In genomic region chr15:35545316-35545824, GRCh38 we compare ENCODE assay signal across 7 cellular contexts. TPM values are rescaled to one million over a fixed set of nuclear protein-coding genes. Genes with fewer than 3 reads are reported as not detected.
A peak's percentile ranks its signal among the peaks of the same experiment; 100 is the strongest.
DNase-seq lines count a peak whose midpoint lies in the region; ATAC-seq and TF ChIP-seq lines count a peak whose summit lies in the region.

No MANE protein-coding gene starts in this region.

- peak overlapping the region; percentile 96 to 99 (median 98) for H3K4me3 Mint-ChIP-seq in naive B cell

- H3K27ac ChIP-seq in KOPT-K1 (ENCODE audit: low read depth, low read length, poor library complexity, severe bottlenecking): peak overlapping the region; percentile 87
- H3K27ac ChIP-seq in esophagus muscularis mucosa (replicated peaks in 1 of 4): peak overlapping the region; percentile 93 to 98 (median 96)
- H3K27ac ChIP-seq in tibial artery: peak overlapping the region; percentile 95 to 98

- H3K36me3 ChIP-seq in KOPT-K1 (ENCODE audit: insufficient read depth, low read length) (no peaks in the 10 kb centered on the region), esophagus muscularis mucosa (peaks cover 0 to 4% (median 0%) of the 10 kb centered on the region in 4 donors), tibial artery (no peaks in the 10 kb centered on the region)

- H3K4me3 ChIP-seq in GM12864 (ENCODE audit: low read depth, low read length): peak overlapping the region; percentile 84
- peak overlapping the region; percentile 74 to 85 (median 80) for H3K4me3 ChIP-seq in esophagus muscularis mucosa
- peak overlapping the region; percentile 70 to 71 for H3K4me3 ChIP-seq in tibial artery

- no peak for TF ChIP-seq EP300 in esophagus muscularis mucosa (IDR thresholded peaks at IDR 0.05)

- no peaks in the 10 kb centered on the region for H3K27me3 ChIP-seq in esophagus muscularis mucosa
- H3K27me3 ChIP-seq in tibial artery: no peaks in the 10 kb centered on the region

- peak; percentile 5 for DNase-seq in GM12864 (ENCODE audit: low read depth)
- peak; percentile 45 for DNase-seq in activated CD4-positive, CD25-positive, alpha-beta regulatory T cell treated with anti-CD3 and anti-CD28 coated beads, Interleukin-2, amount 50 U/mL, for 72 hours
- no peak for DNase-seq in esophagus muscularis mucosa (ENCODE audit: extremely low spot score)
- no peak for DNase-seq in naive B cell
- DNase-seq in tibial artery: peak; percentile 63 to 69

- no peaks in the 10 kb centered on the region for H3K9me3 Mint-ChIP-seq in naive B cell

- H3K9me3 ChIP-seq in KOPT-K1 (ENCODE audit: insufficient read depth, low read length, poor library complexity, severe bottlenecking) (no peaks in the 10 kb centered on the region), esophagus muscularis mucosa (no peaks in the 10 kb centered on the region), tibial artery (no peaks in the 10 kb centered on the region)

- peaks cover 0 to 7% of the 10 kb centered on the region in 2 donors for H3K36me3 Mint-ChIP-seq in naive B cell

- H3K27me3 Mint-ChIP-seq in naive B cell: no peaks in the 10 kb centered on the region

- H3K4me1 ChIP-seq in esophagus muscularis mucosa (peaks cover 9 to 42% (median 39%) of the 10 kb centered on the region in 4 donors), tibial artery (peaks cover 0 to 36% (median 16%) of the 10 kb centered on the region in 4 donors)

- intact Hi-C loops in esophagus muscularis mucosa (cut with DNase I) (loop anchor here (10.0 kb wide), 1 partner anchor 149 kb away; no protein-coding TSS in a partner anchor), tibial artery (cut with DNase I; ENCODE audit: low total_unique reads) (loop anchor here (5.0 kb wide), 1 partner anchor 72 kb away; no protein-coding TSS in a partner anchor)

- 6% methylated on average over 15 of the region's 15 CpGs for WGBS in esophagus muscularis mucosa

- TF ChIP-seq CTCF in GM12864 (IDR thresholded peaks at IDR 0.05; ENCODE audit: low read depth, low read length, missing control alignments) (no peak), esophagus muscularis mucosa (IDR thresholded peaks at IDR 0.05) (no peak), tibial artery (IDR thresholded peaks at IDR 0.05) (peak in 1 of 2 experiments; percentile 21)

- peaks cover 16 to 31% (median 29%) of the 10 kb centered on the region in 3 donors for H3K4me1 Mint-ChIP-seq in naive B cell

- TF ChIP-seq POLR2A in esophagus muscularis mucosa (IDR thresholded peaks at IDR 0.05; ENCODE audit: low read depth): no peak

- peak; percentile 16 for ATAC-seq in GM21825 (IDR thresholded peaks at IDR 0.05; ENCODE audit: unreplicated experiment)
- ATAC-seq in naive B cell (ENCODE audit: low read depth in 2 of 2): peak; percentile 22 to 27

- peak overlapping the region; percentile 98 to 100 (median 99) for H3K27ac Mint-ChIP-seq in naive B cell

RNA-seq across cellular contexts. Expression of gene DPH6, which starts 0.6 kb away (rescaled TPM):
- total RNA-seq in esophagus muscularis mucosa: 10 to 100 TPM in 1 of 4 donors, 1 to 10 TPM in 3; 7.7 to 12.9 (median 8.5) TPM
- polyA plus RNA-seq in naive B cell (ENCODE audit: low read depth in 6 of 6): 10 to 100 TPM; 14.1 to 31.0 (median 22.3) TPM

Comparison
In these comparisons a context has a peak if more than half of its experiments do, and no peak if none do; other contexts are left out.
1. DNase-seq: peak in GM12864 (single experiment), activated CD4-positive, CD25-positive, alpha-beta regulatory T cell treated with anti-CD3 and anti-CD28 coated beads, Interleukin-2, amount 50 U/mL, for 72 hours (single experiment) and tibial artery (2 of 2); none in esophagus muscularis mucosa (single experiment) and naive B cell (single experiment).
2. Peak in every context shown above with its lines, with median percentiles within 50 percentile points of each other: H3K4me3 ChIP-seq and H3K27ac ChIP-seq.